ENCODE assay signal across 18 cellular contexts in genomic region chr2:55896633-55897032, GRCh38. TPM values are rescaled to one million over a fixed set of nuclear protein-coding genes. Genes with fewer than 3 reads are reported as not detected.
DNase-seq lines count a peak whose midpoint lies in the region; ATAC-seq and TF ChIP-seq lines count a peak whose summit lies in the region.
"Had no signal": no experiment of that assay in that cellular context is flagged by ENCODE, and none has a peak within 500 bp of the region (broad histone marks: within the 10 kb centered on the region; RNA-seq: fewer than 3 reads in every experiment).

No MANE protein-coding gene starts in this region.

- H3K79me2 ChIP-seq in OCI-LY3 (ENCODE audit: low read length), result no peaks in the 10 kb centered on the region

- H3K4me1 ChIP-seq in OCI-LY3 (ENCODE audit: low read length), result peaks cover 14% of the 10 kb centered on the region
- H3K4me1 ChIP-seq: BE2C had no signal

- H3K9me3 ChIP-seq in OCI-LY3 (ENCODE audit: insufficient read depth, low read length), result no peaks in the 10 kb centered on the region
- H3K9me3 ChIP-seq: BE2C had no signal

- H2AFZ ChIP-seq in OCI-LY3 (ENCODE audit: low read depth, low read length), result peak overlapping the region; percentile 29; the same call in 1 of the 2 replicates

- intact Hi-C loops in natural killer cell (cut with micrococcal nuclease), result no loop called here

- no peak overlapping the region for H3K4me3 ChIP-seq in OCI-LY3 (ENCODE audit: low read length)

- peak overlapping the region; percentile 48 for H3K27ac ChIP-seq in OCI-LY3 (ENCODE audit: low read length)
- H3K27ac ChIP-seq: C4-2B had no signal

- ATAC-seq in GM18907 (IDR thresholded peaks at IDR 0.05; ENCODE audit: unreplicated experiment) (peak; percentile 87), HG02759 (IDR thresholded peaks at IDR 0.05; ENCODE audit: unreplicated experiment) (peak; percentile 63), natural killer cell (no peak), HG03095 (IDR thresholded peaks at IDR 0.05; ENCODE audit: unreplicated experiment) (no peak), GM21367 (IDR thresholded peaks at IDR 0.05; ENCODE audit: unreplicated experiment) (no peak)
- ATAC-seq: CD8-positive, alpha-beta T cell had no signal

- 0 out of 2 replicates have a peak overlapping the region, but pooled peaks have one; percentile 6 for H3K4me2 ChIP-seq in OCI-LY3 (ENCODE audit: low read length)

- H3K4me3 Mint-ChIP-seq in natural killer cell, result no peak overlapping the region
- H3K4me3 Mint-ChIP-seq: CD8-positive, alpha-beta T cell; HFFc6; IgD-negative memory B cell had no signal

- no peak for DNase-seq in natural killer cell
- no peak for DNase-seq in CD1c-positive myeloid dendritic cell (ENCODE audit: extremely low spot score)
- DNase-seq: BE2C; CD8-positive, alpha-beta T cell; COR-L47; DND-41; GDM1; HCEC 1CT; HFFc6; KG1 had no signal

- H3K36me3 ChIP-seq in OCI-LY3 (replicated peaks; ENCODE audit: low read depth, low read length), result no peaks in the 10 kb centered on the region
- H3K36me3 ChIP-seq: BE2C had no signal

- no peak overlapping the region for H3K9ac ChIP-seq in OCI-LY3 (ENCODE audit: low read length)

- H3K36me3 Mint-ChIP-seq in natural killer cell, result no peaks in the 10 kb centered on the region
- H3K36me3 Mint-ChIP-seq: CD8-positive, alpha-beta T cell; IgD-negative memory B cell had no signal

- no peaks in the 10 kb centered on the region for H3K27me3 ChIP-seq in OCI-LY3 (ENCODE audit: low read depth, low read length)

- H3K9me3 Mint-ChIP-seq in natural killer cell, result peaks cover 3 to 4% of the 10 kb centered on the region in 2 donors
- H3K9me3 Mint-ChIP-seq: CD8-positive, alpha-beta T cell; HFFc6; IgD-negative memory B cell had no signal

- no peaks in the 10 kb centered on the region for H3K4me1 Mint-ChIP-seq in natural killer cell
- H3K4me1 Mint-ChIP-seq: IgD-negative memory B cell had no signal

- no peaks in the 10 kb centered on the region for H4K20me1 ChIP-seq in OCI-LY3 (ENCODE audit: insufficient read depth, low read length)

- no peak overlapping the region for H3K27ac Mint-ChIP-seq in natural killer cell
- H3K27ac Mint-ChIP-seq: CD8-positive, alpha-beta T cell; HFFc6; IgD-negative memory B cell had no signal

- H3K27me3 Mint-ChIP-seq in natural killer cell (ENCODE audit: low read depth in 2 of 2), result no peaks in the 10 kb centered on the region

- TF ChIP-seq CTCF in OCI-LY3 (IDR thresholded peaks at IDR 0.05; ENCODE audit: low read depth, low read length) (no peak), natural killer cell (IDR thresholded peaks at IDR 0.05) (no peak)

RNA-seq across cellular contexts. Expression of gene EFEMP1, which starts 26.9 kb away (rescaled TPM):
- not detected for total RNA-seq in natural killer cell
- total RNA-seq: CD8-positive, alpha-beta T cell; HT-29 had no signal

Comparison
In these comparisons a context has a peak if more than half of its experiments do, and no peak if none do; other contexts are left out.
1. ATAC-seq: peak in GM18907 (single experiment) and HG02759 (single experiment); none in natural killer cell (0 of 3), HG03095 (single experiment) and GM21367 (single experiment).